8 cellular contexts compared by ENCODE assay signal in the genomic region with DNA sequence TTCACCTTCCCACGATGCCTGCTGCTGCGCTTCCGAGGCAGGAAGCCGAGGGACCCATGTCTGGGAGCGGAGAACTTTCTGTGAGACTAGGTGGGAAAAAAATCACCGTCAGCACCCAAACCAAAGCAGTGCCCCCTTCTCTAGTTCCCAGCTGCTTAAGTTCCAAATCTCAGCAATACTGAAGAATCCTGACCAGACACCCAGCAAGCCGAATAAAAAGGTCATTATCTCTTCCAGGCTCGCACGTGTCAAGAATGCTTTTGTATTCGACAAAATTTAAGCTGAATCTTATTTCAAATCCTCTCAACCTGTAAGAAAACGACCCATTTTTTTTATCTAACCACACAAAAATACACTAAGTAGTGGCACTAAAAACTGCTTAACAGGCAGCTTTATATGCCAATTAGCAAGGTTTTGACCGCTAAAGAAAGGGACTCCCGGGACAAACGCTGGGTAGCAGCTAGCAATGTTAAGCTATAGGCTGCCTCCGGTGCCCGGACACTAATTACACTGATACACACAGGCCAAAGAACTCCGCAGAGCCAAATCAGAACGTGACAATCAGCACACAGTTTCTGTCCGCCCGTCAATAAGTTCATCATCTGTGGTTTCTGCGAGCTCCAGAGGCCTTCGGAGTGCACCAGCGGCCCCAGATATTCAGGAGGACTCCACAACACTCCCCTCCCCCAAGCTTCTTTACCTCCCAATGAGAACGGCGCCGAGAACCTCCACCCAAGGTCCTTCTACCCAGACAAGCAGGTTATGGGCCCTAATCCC. TPM values are rescaled to one million over a fixed set of nuclear protein-coding genes. Genes with fewer than 3 reads are reported as not detected.
DNase-seq lines count a peak whose midpoint lies in the region; ATAC-seq, FAIRE-seq and TF ChIP-seq lines count a peak whose summit lies in the region.

No MANE protein-coding gene starts in this region.

- CTCF ChIA-PET in K562 (lab: Yijun Ruan, JAX; ENCODE audit: low intra/inter-chr PET ratio) = no interaction called here

- FAIRE-seq in K562 (lab: Jason Lieb, UNC) = no peak

- TF ChIP-seq POLR2A in K562 (conservative IDR thresholded peaks at IDR 0.05) (no peak), stomach (IDR thresholded peaks at IDR 0.05) (no peak)

- intact Hi-C loops in K562 (cut with micrococcal nuclease) = loop anchor here (2.0 kb wide), 1 partner anchor 202 kb away; a partner anchor contains a TSS
- intact Hi-C loops in stomach (cut with DNase I; ENCODE audit: low total_unique reads) = no loop called here

- in situ Hi-C loops in K562 (cut with MboI) = no loop called here

- H3K4me3 ChIP-seq in K562 = peak overlapping the region; percentile 69
- peak overlapping the region; percentile 82 for H3K4me3 ChIP-seq in kidney epithelial cell (ENCODE audit: low read depth, low read length)
- H3K4me3 ChIP-seq in stomach = peak overlapping the region; percentile 70 to 86 (median 74)

- H3K4me1 ChIP-seq in K562 (replicated peaks in 1 of 2; ENCODE audit: control insufficient read depth in 2 of 2, insufficient read depth in 2 of 2, low read length in 2 of 2) (peaks cover 15 to 25% of the 10 kb centered on the region in 2 experiments; a peak in 4 of 5 replicates), stomach (peaks cover 31 to 53% (median 46%) of the 10 kb centered on the region in 4 donors)

- no peak overlapping the region for H2AFZ ChIP-seq in K562 (ENCODE audit: low read depth, low read length)

- H3K9me1 ChIP-seq in K562 (ENCODE audit: control insufficient read depth, insufficient read depth, low read length) = no peaks in the 10 kb centered on the region

- TF ChIP-seq RAD21 in K562 (CRISPR knock-in tag; conservative IDR thresholded peaks at IDR 0.05 in 1 of 2, IDR thresholded peaks at IDR 0.05 in 1 of 2) = no peak

- no peak for TF ChIP-seq CTCF in K562 (IDR thresholded peaks at IDR 0.05 in 2 of 3, conservative IDR thresholded peaks at IDR 0.05 in 1 of 3; ENCODE audit: insufficient read depth in 2 of 3, low read depth in 1 of 3, low read length in 3 of 3)
- TF ChIP-seq CTCF in kidney epithelial cell (IDR thresholded peaks at IDR 0.05; ENCODE audit: insufficient read depth, low read length, poor library complexity, severe bottlenecking) = no peak
- no peak for TF ChIP-seq CTCF in stomach (IDR thresholded peaks at IDR 0.05)

- H3K27ac ChIP-seq in K562 (ENCODE audit: extremely low read depth, low read depth, low read length) (peak overlapping the region; percentile 86), stomach (peak overlapping the region; percentile 90 to 99 (median 98))

- peak overlapping the region; percentile 99 for H3K4me2 ChIP-seq in K562 (ENCODE audit: insufficient read depth, low read length)

- TF ChIP-seq EP300 in K562 (IDR thresholded peaks at IDR 0.05; ENCODE audit: low read length) (no peak), stomach (IDR thresholded peaks at IDR 0.05) (no peak)

- WGBS in K562 (ENCODE audit: insufficient coverage, low coverage, missing lambda C conversion rate) = 0% methylated on average over 21 of the region's 26 CpGs
- 1 to 4% (median 3%) methylated on average over 25 to 26 of the region's 26 CpGs for WGBS in stomach, 5 donors

- TSS peak; percentile 61 for BruUV-seq in K562 (replicated peaks; lab: Mats Ljungman, UMichigan)

- ATAC-seq in K562 = peak; percentile 17

- POLR2A ChIA-PET in K562 (lab: Yijun Ruan, JAX) = interaction anchor here (0.6 to 7.1 kb wide), 57 partner anchors 8 to 855 kb away, joined by 3 to 136 read pairs (median 5); a partner anchor contains a TSS

- H3K9me3 ChIP-seq in K562 (replicated peaks; ENCODE audit: control insufficient read depth, insufficient read depth, low read depth, low read length) = no peaks in the 10 kb centered on the region
- no peaks in the 10 kb centered on the region for H3K9me3 ChIP-seq in stomach

- H3K9ac ChIP-seq in K562 (ENCODE audit: insufficient read depth in 1 of 2, low read depth in 2 of 2, low read length in 2 of 2) = peak overlapping the region; percentile 96 to 100

- H3K36me3 ChIP-seq in K562 (ENCODE audit: control insufficient read depth, insufficient read depth, low read length) = peaks cover 53% of the 10 kb centered on the region
- H3K36me3 ChIP-seq in kidney epithelial cell (ENCODE audit: control insufficient read depth, insufficient read depth, low read length) = peaks cover 16% of the 10 kb centered on the region
- peaks cover 43 to 46% (median 46%) of the 10 kb centered on the region in 4 donors for H3K36me3 ChIP-seq in stomach

- peaks cover 67% of the 10 kb centered on the region for H3K79me2 ChIP-seq in K562 (ENCODE audit: control insufficient read depth, insufficient read depth, low read length)

- H4K20me1 ChIP-seq in K562 (replicated peaks; ENCODE audit: control insufficient read depth, insufficient read depth, low read length) = peaks cover 52% of the 10 kb centered on the region

- peak; percentile 67 for DNase-seq in activated CD8-positive, alpha-beta memory T cell treated with anti-CD3 and anti-CD28 coated beads for 24 hours
- DNase-seq in activated CD8-positive, alpha-beta memory T cell treated with anti-CD3 and anti-CD28 coated beads, Interleukin-2, amount 50 U/mL, for 4 hours = no peak
- DNase-seq in NAMALWA (ENCODE audit: low spot score) (peak; percentile 54), K562 (ENCODE audit: extremely low read depth in 1 of 4, low spot score in 3 of 4) (peak in 1 of 4 experiments; percentile 35), kidney epithelial cell (ENCODE audit: low read depth) (no peak), stomach (no peak), NCI-H2107 (lab: John Stamatoyannopoulos, UW) (no peak), HuH-7 (ENCODE audit: low spot score) (no peak)

- H3K27me3 ChIP-seq in K562 (ENCODE audit: control insufficient read depth in 2 of 2, insufficient read depth in 2 of 2, low read length in 2 of 2) = no peaks in the 10 kb centered on the region
- H3K27me3 ChIP-seq in kidney epithelial cell (ENCODE audit: control insufficient read depth, insufficient read depth, low read length) = no peaks in the 10 kb centered on the region
- no peaks in the 10 kb centered on the region for H3K27me3 ChIP-seq in stomach

RNA-seq across cellular contexts. Expression of a gene that starts 0.7 kb away (rescaled TPM):
- 772 and 1,506 TPM in 2 replicates for total RNA-seq in K562 (2011; cell fraction: chromatin; rRNA removed; ENCODE audit: low replicate concordance)
- 1,570 and 1,591 TPM in 2 replicates for total RNA-seq in K562 (2011; cell fraction: nucleolus; rRNA removed)
- total RNA-seq in K562 (2011; cell fraction: nucleoplasm; rRNA removed) = 1,390 and 1,690 TPM in 2 replicates
- total RNA-seq in K562 (2014; rRNA removed) (2,245 and 2,417 TPM in 2 replicates), K562 (2014; rRNA removed; fragmentation: Illumina TruSeq; extraction: Trizol) (1,384 and 1,624 TPM in 2 replicates), K562 (2015; rRNA removed; fragmentation: Illumina TruSeq; extraction: Trizol) (1,989 and 2,037 TPM in 2 replicates), K562 (2021) (1,960 and 1,995 TPM in 2 replicates), kidney epithelial cell (2,742 and 3,058 TPM in 2 replicates), stomach (1,000 to 10,000 TPM in 4 of 5 donors, 100 to 1,000 TPM in 1; 940 to 2,730 (median 1,959) TPM)
- polyA plus RNA-seq in K562 (2011; rRNA removed) (3,220 and 3,989 TPM in 2 replicates), K562 (2014; fragmentation: Illumina TruSeq; extraction: Trizol) (2,565 and 2,747 TPM in 2 replicates), K562 (2014; fragmentation: Nextera tagmentation; extraction: Ambion mirVana) (1,000 to 10,000 TPM; 3,338 to 4,066 TPM), K562 (2014; rRNA removed) (2,749 and 3,057 TPM in 2 replicates), stomach (1,000 to 10,000 TPM; 2,938 to 5,267 (median 3,478) TPM)
- polyA plus RNA-seq in K562 (2011; cell fraction: cytosol; rRNA removed) = 4,199 and 5,450 TPM in 2 replicates
- polyA plus RNA-seq in K562 (2011; cell fraction: nucleus; rRNA removed) = 2,091 and 2,598 TPM in 2 replicates
- polyA plus RNA-seq in K562 (2012) = 3,035 and 4,256 TPM in 2 replicates
- polyA minus RNA-seq in K562 (2011; rRNA and poly(A)+ RNA removed) = 1,664 and 1,688 TPM in 2 replicates
- polyA minus RNA-seq in K562 (2011; cell fraction: cytosol; rRNA and poly(A)+ RNA removed) = 1,079 and 1,282 TPM in 2 replicates
- polyA minus RNA-seq in K562 (2011; cell fraction: nucleus; rRNA and poly(A)+ RNA removed) = 554 and 1,072 TPM in 2 replicates

RNA-seq across cellular contexts. Expression of a gene that starts 31.1 kb away (rescaled TPM):
- total RNA-seq in K562 (2011; cell fraction: chromatin; rRNA removed; ENCODE audit: low replicate concordance) = 9.8 and 30.7 TPM in 2 replicates
- total RNA-seq in K562 (2011; cell fraction: nucleolus; rRNA removed) = 20.4 and 25.8 TPM in 2 replicates
- total RNA-seq in K562 (2011; cell fraction: nucleoplasm; rRNA removed) = 17.7 and 21.5 TPM in 2 replicates
- total RNA-seq in K562 (2014; rRNA removed) (3.6 and 6.9 TPM in 2 replicates), K562 (2014; rRNA removed; fragmentation: Illumina TruSeq; extraction: Trizol) (1.4 and 2.1 TPM in 2 replicates), K562 (2015; rRNA removed; fragmentation: Illumina TruSeq; extraction: Trizol) (3.2 and 3.3 TPM in 2 replicates), K562 (2021) (12.5 and 13.6 TPM in 2 replicates), kidney epithelial cell (1.0 and 2.0 TPM in 2 replicates), stomach (1 to 10 TPM in 4 of 5 donors, under 1 TPM in 1; 0.45 to 9.3 (median 5.2) TPM)
- polyA plus RNA-seq in K562 (2011; rRNA removed) (10.6 and 16.2 TPM in 2 replicates), K562 (2014; fragmentation: Illumina TruSeq; extraction: Trizol) (5.5 and 10.0 TPM in 2 replicates), K562 (2014; fragmentation: Nextera tagmentation; extraction: Ambion mirVana) (1 to 10 TPM; 1.8 to 2.3 TPM), K562 (2014; rRNA removed) (13.7 and 15.9 TPM in 2 replicates), stomach (10 to 100 TPM in 1 of 3 donors, 1 to 10 TPM in 2; 7.3 to 18.1 (median 7.8) TPM)
- 20.6 and 62.9 TPM in 2 replicates for polyA plus RNA-seq in K562 (2011; cell fraction: cytosol; rRNA removed)
- 38.1 and 50.4 TPM in 2 replicates for polyA plus RNA-seq in K562 (2011; cell fraction: nucleus; rRNA removed)
- polyA plus RNA-seq in K562 (2012) = 11.2 and 11.6 TPM in 2 replicates
- polyA minus RNA-seq in K562 (2011; rRNA and poly(A)+ RNA removed) = 3.3 and 3.6 TPM in 2 replicates
- polyA minus RNA-seq in K562 (2011; cell fraction: cytosol; rRNA and poly(A)+ RNA removed) = 10.2 and 12.4 TPM in 2 replicates
- polyA minus RNA-seq in K562 (2011; cell fraction: nucleus; rRNA and poly(A)+ RNA removed) = 10.4 and 13.6 TPM in 2 replicates

Comparison
In these comparisons a context has a peak if more than half of its experiments do, and no peak if none do; other contexts are left out.
1. DNase-seq: peak in activated CD8-positive, alpha-beta memory T cell treated with anti-CD3 and anti-CD28 coated beads for 24 hours (single experiment) and NAMALWA (single experiment); none in activated CD8-positive, alpha-beta memory T cell treated with anti-CD3 and anti-CD28 coated beads, Interleukin-2, amount 50 U/mL, for 4 hours (single experiment), kidney epithelial cell (single experiment), stomach (single experiment), NCI-H2107 (single experiment) and HuH-7 (single experiment).
2. Peak in every context shown above with its lines, with median percentiles within 50 percentile points of each other: H3K4me3 ChIP-seq.